17 cellular contexts compared by ENCODE assay signal in genomic region chr3:89303721-89304120, GRCh38.
"Had no signal": no experiment of that assay in that cellular context is flagged by ENCODE, and none has a peak within 500 bp of the region (broad histone marks: within the 10 kb centered on the region; RNA-seq: fewer than 3 reads in every experiment).

No MANE protein-coding gene starts in this region.

- H3K27ac ChIP-seq: ascending aorta, spleen, suprapubic skin, upper lobe of left lung, VCaP had no signal

- H3K4me1 ChIP-seq: ascending aorta, spleen, suprapubic skin, upper lobe of left lung had no signal

- DNase-seq: activated CD4-positive, alpha-beta T cell treated with anti-CD3 and anti-CD28 coated beads for 4 hours; activated naive CD4-positive, alpha-beta T cell; foreskin melanocyte; heart left ventricle; mucosa of descending colon; naive thymus-derived CD8-positive, alpha-beta T cell; nucleus accumbens; right cardiac atrium; spleen; stimulated activated CD4-positive, alpha-beta T cell treated with anti-CD3 and anti-CD28 coated beads, Interleukin-1b, Interleukin-23, amount 100 ng/mL, for 48 hours; stimulated activated naive CD4-positive, alpha-beta T cell treated with Interleukin-2 at 50 U/mL for 16 hours; T1000; upper lobe of left lung had no signal

- H3K4me3 ChIP-seq: ascending aorta, heart left ventricle, mucosa of descending colon, spleen, suprapubic skin, upper lobe of left lung had no signal

- ATAC-seq: left lobe of liver; mucosa of descending colon; naive thymus-derived CD8-positive, alpha-beta T cell had no signal

- H3K27me3 ChIP-seq: ascending aorta, heart left ventricle, spleen, suprapubic skin, upper lobe of left lung had no signal

- H3K36me3 ChIP-seq: ascending aorta, heart left ventricle, spleen, suprapubic skin, upper lobe of left lung had no signal

- H3K9me3 ChIP-seq: ascending aorta, heart left ventricle, mucosa of descending colon, spleen, suprapubic skin, upper lobe of left lung had no signal
